8 cellular contexts compared by ENCODE assay signal in the genomic region with DNA sequence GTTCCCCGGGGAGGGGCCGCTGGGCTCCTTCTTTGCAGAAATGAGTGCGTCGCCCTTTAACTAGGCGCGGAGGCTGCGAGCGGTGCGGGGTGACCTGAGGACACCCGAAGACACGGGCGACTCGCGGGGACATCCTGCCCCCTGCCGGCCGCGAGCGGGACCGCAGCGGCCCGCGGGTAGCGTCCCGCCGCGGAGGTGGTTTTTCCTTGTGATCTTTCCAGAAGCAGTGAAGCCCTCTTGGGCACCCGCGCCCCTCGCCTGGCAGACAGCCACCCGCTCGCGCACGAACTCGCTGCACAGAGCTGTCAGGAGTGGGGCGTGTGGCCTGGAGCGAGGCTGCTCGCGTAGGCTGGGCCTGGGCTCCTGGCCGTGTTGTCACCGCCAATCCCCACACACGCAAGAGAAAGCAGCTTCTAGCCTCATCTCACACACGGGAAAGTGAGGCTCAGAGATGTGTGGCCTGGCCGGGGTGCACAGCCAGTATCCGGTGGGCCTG.
DNase-seq lines count a peak whose midpoint lies in the region; ATAC-seq and TF ChIP-seq lines count a peak whose summit lies in the region.

No MANE protein-coding gene starts in this region.

- POLR2A ChIA-PET in CD4-positive, alpha-beta T cell (lab: Charles Lee) = interaction anchor here (0.9 kb wide), 1 partner anchor 777 kb away, joined by 3 read pairs; no protein-coding TSS in a partner anchor

- peak; percentile 99 for TF ChIP-seq CTCF in CD4-positive, alpha-beta T cell (IDR thresholded peaks at IDR 0.05)
- peak; percentile 100 for TF ChIP-seq CTCF in upper lobe of right lung (IDR thresholded peaks at IDR 0.05)

- H3K27ac ChIP-seq in CD4-positive, alpha-beta T cell (ENCODE audit: low read depth, low read length) = no peak overlapping the region
- no peak overlapping the region for H3K27ac ChIP-seq in upper lobe of right lung

- H3K36me3 ChIP-seq in upper lobe of right lung = no peaks in the 10 kb centered on the region

- no peak overlapping the region for H3K4me3 Mint-ChIP-seq in CD4-positive, alpha-beta T cell

- no peaks in the 10 kb centered on the region for H3K9me3 Mint-ChIP-seq in CD4-positive, alpha-beta T cell
- H3K9me3 Mint-ChIP-seq in activated naive CD4-positive, alpha-beta T cell treated with anti-CD3 and anti-CD28 coated beads, Interleukin-2, amount 50 U/mL, for 72 hours = no peaks in the 10 kb centered on the region

- peak overlapping the region; percentile 17 for H3K4me3 ChIP-seq in upper lobe of right lung

- CTCF ChIA-PET in CD4-positive, alpha-beta T cell (lab: Charles Lee) = interaction anchor here (0.6 to 1.0 kb wide), 2 partner anchors 778 kb away, joined by 3 read pairs; no protein-coding TSS in a partner anchor

- peaks cover 9% of the 10 kb centered on the region for H3K4me1 Mint-ChIP-seq in CD4-positive, alpha-beta T cell (ENCODE audit: low read depth)

- H3K36me3 Mint-ChIP-seq in CD4-positive, alpha-beta T cell (ENCODE audit: low read depth) = no peaks in the 10 kb centered on the region
- no peaks in the 10 kb centered on the region for H3K36me3 Mint-ChIP-seq in activated naive CD4-positive, alpha-beta T cell treated with anti-CD3 and anti-CD28 coated beads, Interleukin-2, amount 50 U/mL, for 72 hours

- peaks cover under 1% of the 10 kb centered on the region for H3K27me3 Mint-ChIP-seq in CD4-positive, alpha-beta T cell

- no peak overlapping the region for H3K27ac Mint-ChIP-seq in CD4-positive, alpha-beta T cell
- no peak overlapping the region for H3K27ac Mint-ChIP-seq in activated naive CD4-positive, alpha-beta T cell treated with anti-CD3 and anti-CD28 coated beads, Interleukin-2, amount 50 U/mL, for 72 hours

- peak; percentile 97 for ATAC-seq in CD4-positive, alpha-beta T cell (ENCODE audit: poor library complexity)
- ATAC-seq in GM21390 (IDR thresholded peaks at IDR 0.05; ENCODE audit: unreplicated experiment) (peak; percentile 89), SK-N-SH treated with all-trans-retinoic acid at 6 μM for 48 hours (peak; percentile 94), upper lobe of right lung (peak; percentile 95)
- peak; percentile 91 for ATAC-seq in activated naive CD4-positive, alpha-beta T cell treated with anti-CD3 and anti-CD28 coated beads, Interleukin-2, amount 50 U/mL, for 72 hours

- H3K27me3 ChIP-seq in CD4-positive, alpha-beta T cell (ENCODE audit: control insufficient read depth, insufficient read depth, low read length) = no peaks in the 10 kb centered on the region
- H3K27me3 ChIP-seq in upper lobe of right lung = no peaks in the 10 kb centered on the region

- no peaks in the 10 kb centered on the region for H3K9me3 ChIP-seq in CD4-positive, alpha-beta T cell (ENCODE audit: control insufficient read depth, low read length)
- no peaks in the 10 kb centered on the region for H3K9me3 ChIP-seq in upper lobe of right lung

- peaks cover 14% of the 10 kb centered on the region for H3K4me1 ChIP-seq in upper lobe of right lung

- intact Hi-C loops in CD4-positive, alpha-beta T cell (cut with DNase I, micrococcal nuclease) = loop anchor here (1.0 to 10.0 kb wide), 9 partner anchors 777 to 1241 kb away; no protein-coding TSS in a partner anchor
- intact Hi-C loops in cardiac septum (cut with DNase I) = loop anchor here (2.0 to 5.0 kb wide), 2 partner anchors 966 to 1246 kb away; no protein-coding TSS in a partner anchor
- intact Hi-C loops in posterior vena cava (cut with DNase I) = loop anchor here in 1 of 2 donors (5.0 kb wide), 2 partner anchors 966 to 1246 kb away; no protein-coding TSS in a partner anchor
- intact Hi-C loops in upper lobe of right lung (cut with DNase I) = no loop called here

- DNase-seq in CD4-positive, alpha-beta T cell = peak; percentile 57 to 80 (median 70)
- DNase-seq in LHCN-M2 (ENCODE audit: low read depth) (peak; percentile 47), cardiac septum (ENCODE audit: low spot score) (peak; percentile 86), posterior vena cava (ENCODE audit: low spot score) (peak; percentile 93), upper lobe of right lung (peak; percentile 85)
- DNase-seq in activated naive CD4-positive, alpha-beta T cell treated with anti-CD3 and anti-CD28 coated beads, Interleukin-2, amount 50 U/mL, for 72 hours (ENCODE audit: low spot score in 2 of 2) = peak; percentile 76 to 85

TF ChIP-seq in SK-N-SH treated with all-trans-retinoic acid at 6 μM for 48 hours, 23 proteins besides CTCF, POLR2A, EP300 and RAD21:
- no peak for TF ChIP-seq PPARA (CRISPR knock-in tag; IDR thresholded peaks at IDR 0.05; ENCODE audit: borderline replicate concordance)
- peak; percentile 13; the same call in 1 of the 2 replicates for TF ChIP-seq ZNF70 (CRISPR knock-in tag; IDR thresholded peaks at IDR 0.05)
- TF ChIP-seq ZNF565 (CRISPR knock-in tag; conservative IDR thresholded peaks at IDR 0.05; ENCODE audit: low read depth) = no peak
- no peak for TF ChIP-seq ARNTL (CRISPR knock-in tag; IDR thresholded peaks at IDR 0.05; ENCODE audit: borderline replicate concordance, low read depth)
- TF ChIP-seq CSRNP3 (CRISPR knock-in tag; IDR thresholded peaks at IDR 0.05) = no peak
- no peak for TF ChIP-seq SNAI2 (CRISPR knock-in tag; IDR thresholded peaks at IDR 0.05)
- TF ChIP-seq TCF4 (CRISPR knock-in tag; IDR thresholded peaks at IDR 0.05; ENCODE audit: borderline replicate concordance) = no peak
- TF ChIP-seq, protein P1, sequence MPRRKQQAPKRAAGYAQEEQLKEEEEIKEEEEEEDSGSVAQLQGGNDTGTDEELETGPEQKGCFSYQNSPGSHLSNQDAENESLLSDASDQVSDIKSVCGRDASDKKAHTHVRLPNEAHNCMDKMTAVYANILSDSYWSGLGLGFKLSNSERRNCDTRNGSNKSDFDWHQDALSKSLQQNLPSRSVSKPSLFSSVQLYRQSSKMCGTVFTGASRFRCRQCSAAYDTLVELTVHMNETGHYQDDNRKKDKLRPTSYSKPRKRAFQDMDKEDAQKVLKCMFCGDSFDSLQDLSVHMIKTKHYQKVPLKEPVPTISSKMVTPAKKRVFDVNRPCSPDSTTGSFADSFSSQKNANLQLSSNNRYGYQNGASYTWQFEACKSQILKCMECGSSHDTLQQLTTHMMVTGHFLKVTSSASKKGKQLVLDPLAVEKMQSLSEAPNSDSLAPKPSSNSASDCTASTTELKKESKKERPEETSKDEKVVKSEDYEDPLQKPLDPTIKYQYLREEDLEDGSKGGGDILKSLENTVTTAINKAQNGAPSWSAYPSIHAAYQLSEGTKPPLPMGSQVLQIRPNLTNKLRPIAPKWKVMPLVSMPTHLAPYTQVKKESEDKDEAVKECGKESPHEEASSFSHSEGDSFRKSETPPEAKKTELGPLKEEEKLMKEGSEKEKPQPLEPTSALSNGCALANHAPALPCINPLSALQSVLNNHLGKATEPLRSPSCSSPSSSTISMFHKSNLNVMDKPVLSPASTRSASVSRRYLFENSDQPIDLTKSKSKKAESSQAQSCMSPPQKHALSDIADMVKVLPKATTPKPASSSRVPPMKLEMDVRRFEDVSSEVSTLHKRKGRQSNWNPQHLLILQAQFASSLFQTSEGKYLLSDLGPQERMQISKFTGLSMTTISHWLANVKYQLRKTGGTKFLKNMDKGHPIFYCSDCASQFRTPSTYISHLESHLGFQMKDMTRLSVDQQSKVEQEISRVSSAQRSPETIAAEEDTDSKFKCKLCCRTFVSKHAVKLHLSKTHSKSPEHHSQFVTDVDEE (CRISPR knock-in tag; IDR thresholded peaks at IDR 0.05) = peak; percentile 35; the same call in 1 of the 2 replicates
- TF ChIP-seq ESRRG (CRISPR knock-in tag; IDR thresholded peaks at IDR 0.05) = no peak
- TF ChIP-seq ZNF8 (CRISPR knock-in tag; IDR thresholded peaks at IDR 0.05) = no peak
- no peak for TF ChIP-seq BACH2 (CRISPR knock-in tag; IDR thresholded peaks at IDR 0.05; ENCODE audit: borderline replicate concordance)
